Comparison of ENCODE assay signal across 20 cellular contexts in the genomic region with DNA sequence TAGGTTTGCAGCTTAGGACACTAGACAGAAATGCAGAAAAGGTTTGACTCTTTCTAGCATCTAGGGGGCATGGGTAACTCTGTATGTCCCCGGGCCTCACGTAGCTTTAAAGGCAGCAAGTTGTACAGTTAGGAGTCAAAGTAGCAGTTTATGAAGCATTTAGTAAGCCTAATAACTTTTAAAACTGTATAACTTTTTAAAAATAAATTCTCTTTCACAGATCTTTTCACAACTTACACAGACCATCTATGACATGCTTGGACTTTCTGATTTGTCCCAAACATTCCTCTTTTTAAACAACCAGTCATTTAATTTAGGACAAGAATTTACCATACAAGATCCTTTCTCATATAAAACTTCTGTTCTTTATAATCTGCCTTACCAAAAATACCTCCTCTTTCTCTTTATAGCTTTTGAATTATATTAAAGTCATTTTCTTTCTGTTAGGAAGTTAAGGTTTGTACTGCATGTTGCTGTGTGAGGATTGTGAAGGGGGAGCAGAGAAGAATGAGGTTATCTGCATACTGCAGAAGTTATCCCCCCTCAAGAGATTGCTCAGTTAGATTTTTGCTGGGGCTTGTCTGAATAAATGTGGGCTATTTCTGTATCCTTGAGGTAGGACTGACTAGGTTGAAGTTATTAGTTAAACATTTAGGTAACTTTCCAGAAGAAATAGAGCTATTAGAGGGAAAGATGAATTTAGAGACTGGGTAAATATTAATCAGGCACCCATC.
DNase-seq lines count a peak whose midpoint lies in the region; ATAC-seq, FAIRE-seq and TF ChIP-seq lines count a peak whose summit lies in the region.
"Had no signal": no experiment of that assay in that cellular context is flagged by ENCODE, and none has a peak within 500 bp of the region (broad histone marks: within the 10 kb centered on the region; RNA-seq: fewer than 3 reads in every experiment).

No MANE protein-coding gene starts in this region.

- peak; percentile 10; the same call in 1 of the 3 replicates for ATAC-seq in K562

- H3K4me3 ChIP-seq in K562 (no peak overlapping the region), neuronal stem cell (ENCODE audit: low read length in 2 of 2) (no peak overlapping the region), ascending aorta (no peak overlapping the region)
- H3K4me3 ChIP-seq: SJSA1 had no signal

- no peaks in the 10 kb centered on the region for H3K27me3 ChIP-seq in K562 (ENCODE audit: control insufficient read depth in 2 of 2, insufficient read depth in 2 of 2, low read length in 2 of 2)
- H3K27me3 ChIP-seq in neuronal stem cell (ENCODE audit: control insufficient read depth in 3 of 3, insufficient read depth in 3 of 3, low read depth in 1 of 3, low read length in 3 of 3) = no peaks in the 10 kb centered on the region
- H3K27me3 ChIP-seq in ascending aorta = no peaks in the 10 kb centered on the region
- H3K27me3 ChIP-seq: BLaER1 treated with 17β-estradiol and CSF1 and Interleukin-3, amounts not matched to agents 10 nM and 100 nM; SJSA1 had no signal

- no peak overlapping the region for H3K18ac ChIP-seq in neuronal stem cell (ENCODE audit: low read length)

- H2BK120ac ChIP-seq in neuronal stem cell (ENCODE audit: low read depth, low read length) = no peak overlapping the region

- H3K4ac ChIP-seq in neuronal stem cell (ENCODE audit: low read length) = no peak overlapping the region

- H3K9me3 ChIP-seq in K562 (replicated peaks; ENCODE audit: control insufficient read depth, insufficient read depth, low read depth, low read length) = peaks cover 12% of the 10 kb centered on the region; the same call in 1 of the 2 replicates
- H3K9me3 ChIP-seq in neuronal stem cell (replicated peaks in 1 of 2; ENCODE audit: control insufficient read depth in 2 of 2, insufficient read depth in 1 of 2, low read depth in 1 of 2, low read length in 2 of 2) = peaks cover 23 to 39% of the 10 kb centered on the region in 2 donors
- H3K9me3 ChIP-seq in ascending aorta = no peaks in the 10 kb centered on the region

- H2BK5ac ChIP-seq in neuronal stem cell (ENCODE audit: low read length) = no peak overlapping the region

- WGBS in K562 (ENCODE audit: insufficient coverage, low coverage, missing lambda C conversion rate) = 16% methylated on average over 2 of the region's 2 CpGs
- no CpG with 5 or more reads among the region's 2 CpGs for WGBS in neuronal stem cell (ENCODE audit: extremely low coverage in 2 of 2, insufficient read length in 2 of 2, insufficient replicate concordance in 1 of 2), 2 donors

- no peak overlapping the region for H4K8ac ChIP-seq in neuronal stem cell (ENCODE audit: low read depth, low read length)

- no peak overlapping the region for H2AK5ac ChIP-seq in neuronal stem cell (ENCODE audit: low read depth, low read length)

- H4K91ac ChIP-seq in neuronal stem cell (ENCODE audit: low read depth, low read length, poor library complexity) = no peak overlapping the region

- H4K20me1 ChIP-seq in K562 (replicated peaks; ENCODE audit: control insufficient read depth, insufficient read depth, low read length) = no peaks in the 10 kb centered on the region
- H4K20me1 ChIP-seq: BLaER1 treated with 17β-estradiol and CSF1 and Interleukin-3, amounts not matched to agents 10 nM and 100 nM had no signal

- no peak overlapping the region for H3K23ac ChIP-seq in neuronal stem cell (ENCODE audit: low read depth, low read length, poor library complexity)

- H3K9ac ChIP-seq in K562 (ENCODE audit: insufficient read depth in 1 of 2, low read depth in 2 of 2, low read length in 2 of 2) = no peak overlapping the region
- no peak overlapping the region for H3K9ac ChIP-seq in neuronal stem cell (ENCODE audit: low read depth, low read length, poor library complexity)
- H3K9ac ChIP-seq: BLaER1 treated with 17β-estradiol and CSF1 and Interleukin-3, amounts not matched to agents 10 nM and 100 nM had no signal

- H3K4me1 ChIP-seq in K562 (replicated peaks in 1 of 2; ENCODE audit: control insufficient read depth in 2 of 2, insufficient read depth in 2 of 2, low read length in 2 of 2) = peaks cover 3 to 33% of the 10 kb centered on the region in 2 experiments; a peak in 3 of 5 replicates
- H3K4me1 ChIP-seq in neuronal stem cell (ENCODE audit: control insufficient read depth in 2 of 2, insufficient read depth in 1 of 2, low read depth in 1 of 2, low read length in 2 of 2) = no peaks in the 10 kb centered on the region
- H3K4me1 ChIP-seq in ascending aorta = no peaks in the 10 kb centered on the region
- H3K4me1 ChIP-seq: BLaER1 treated with 17β-estradiol and CSF1 and Interleukin-3, amounts not matched to agents 10 nM and 100 nM; SJSA1 had no signal

- H2AFZ ChIP-seq in K562 (ENCODE audit: low read depth, low read length) = no peak overlapping the region; the same call in 1 of the 2 replicates
- no peak overlapping the region for H2AFZ ChIP-seq in neuronal stem cell (ENCODE audit: low read length)

- peak; percentile 61; the same call in 1 of the 2 replicates for TF ChIP-seq EP300 in K562 (IDR thresholded peaks at IDR 0.05; ENCODE audit: low read length)

- H3K36me3 ChIP-seq in K562 (ENCODE audit: control insufficient read depth, insufficient read depth, low read length) = no peaks in the 10 kb centered on the region
- H3K36me3 ChIP-seq in neuronal stem cell (replicated peaks in 1 of 2; ENCODE audit: control insufficient read depth in 2 of 2, insufficient read depth in 2 of 2, low read length in 2 of 2) = peaks cover 0 to 11% of the 10 kb centered on the region in 2 donors
- peaks cover 7 to 22% of the 10 kb centered on the region in 2 donors for H3K36me3 ChIP-seq in ascending aorta
- H3K36me3 ChIP-seq: BLaER1 treated with 17β-estradiol and CSF1 and Interleukin-3, amounts not matched to agents 10 nM and 100 nM; SJSA1 had no signal

- no peak overlapping the region for H2BK15ac ChIP-seq in neuronal stem cell (ENCODE audit: low read length)

- intact Hi-C loops in K562 (cut with micrococcal nuclease) = no loop called here
- intact Hi-C loops in ascending aorta (cut with DNase I) = no loop called here

- H3K9me1 ChIP-seq in K562 (ENCODE audit: control insufficient read depth, insufficient read depth, low read length) = no peaks in the 10 kb centered on the region

- TF ChIP-seq POLR2A in K562 (conservative IDR thresholded peaks at IDR 0.05) = no peak

- H2BK12ac ChIP-seq in neuronal stem cell (ENCODE audit: low read length) = no peak overlapping the region

- DNase-seq in NCI-H82 (lab: John Stamatoyannopoulos, UW) (peak; percentile 5), NCI-H82 treated with DMSO at 0.1 percent for 48 hours (lab: John Stamatoyannopoulos, UW; ENCODE audit: unreplicated experiment) (no peak), NAMALWA (ENCODE audit: low spot score) (peak; percentile 18), K562 (ENCODE audit: extremely low read depth in 1 of 4, low spot score in 3 of 4) (peak in 1 of 4 experiments; percentile 43), neuronal stem cell (ENCODE audit: low spot score) (peak; percentile 20), T1000 (lab: John Stamatoyannopoulos, UW) (no peak), ascending aorta (ENCODE audit: low spot score in 2 of 2) (no peak)
- DNase-seq: DMS153, H9, KG1, NCI-H1092, NCI-H146, NCI-H2107, NCI-H345, NCI-H526, SW 1271 had no signal

- FAIRE-seq in K562 (lab: Jason Lieb, UNC) = no peak
- FAIRE-seq: A204.1 had no signal

- H3K4me2 ChIP-seq in K562 (ENCODE audit: insufficient read depth, low read length) (no peak overlapping the region), neuronal stem cell (ENCODE audit: insufficient read depth, low read length, poor library complexity, severe bottlenecking) (no peak overlapping the region)
- H3K4me2 ChIP-seq: BLaER1 treated with 17β-estradiol and CSF1 and Interleukin-3, amounts not matched to agents 10 nM and 100 nM had no signal

- H3K27ac ChIP-seq in K562 (ENCODE audit: extremely low read depth, low read depth, low read length) = peak overlapping the region; percentile 38; the same call in 1 of the 3 replicates
- no peak overlapping the region for H3K27ac ChIP-seq in neuronal stem cell (replicated peaks; ENCODE audit: low read length)
- H3K27ac ChIP-seq in ascending aorta = no peak overlapping the region
- H3K27ac ChIP-seq: BLaER1 treated with 17β-estradiol and CSF1 and Interleukin-3, amounts not matched to agents 10 nM and 100 nM; RWPE1; SJSA1 had no signal

- no peak overlapping the region for H3K14ac ChIP-seq in neuronal stem cell (ENCODE audit: low read length)

- in situ Hi-C loops in K562 (cut with MboI) = no loop called here

- TF ChIP-seq CTCF in K562 (IDR thresholded peaks at IDR 0.05 in 2 of 3, conservative IDR thresholded peaks at IDR 0.05 in 1 of 3; ENCODE audit: insufficient read depth in 2 of 3, low read depth in 1 of 3, low read length in 3 of 3) (no peak), ascending aorta (IDR thresholded peaks at IDR 0.05) (no peak)

- TF ChIP-seq RAD21 in K562 (CRISPR knock-in tag; conservative IDR thresholded peaks at IDR 0.05 in 1 of 2, IDR thresholded peaks at IDR 0.05 in 1 of 2) = no peak

- H3K79me2 ChIP-seq in K562 (ENCODE audit: control insufficient read depth, insufficient read depth, low read length) = no peaks in the 10 kb centered on the region

- no TSS peak for BruUV-seq in K562 (replicated peaks; lab: Mats Ljungman, UMichigan)

- no peaks in the 10 kb centered on the region for H3K79me1 ChIP-seq in neuronal stem cell (ENCODE audit: low read depth, low read length)

- CTCF ChIA-PET in K562 (lab: Yijun Ruan, JAX; ENCODE audit: low intra/inter-chr PET ratio) = interaction anchor here (0.7 kb wide), 1 partner anchor 360 kb away, joined by 3 read pairs; a partner anchor contains a TSS

- POLR2A ChIA-PET in K562 (lab: Yijun Ruan, JAX) = interaction anchor here (0.7 kb wide), 1 partner anchor 1487 kb away, joined by 3 read pairs; no protein-coding TSS in a partner anchor

TF ChIP-seq in K562, 482 proteins besides CTCF, POLR2A, EP300 and RAD21 (continues in another document):
- no peak for TF ChIP-seq MCM2 (IDR thresholded peaks at IDR 0.05; ENCODE audit: low read depth)
- 0 out of 2 replicates have a peak, but pooled peaks have one; percentile 35 for TF ChIP-seq CBFA2T2 (conservative IDR thresholded peaks at IDR 0.05)

Comparison
In these comparisons a context has a peak if more than half of its experiments do, and no peak if none do; other contexts are left out.
1. DNase-seq: peak in NCI-H82 (single experiment), NAMALWA (single experiment) and neuronal stem cell (single experiment); none in NCI-H82 treated with DMSO at 0.1 percent for 48 hours (single experiment), T1000 (single experiment) and ascending aorta (0 of 2).